12 cellular contexts compared by ENCODE assay signal in genomic region chr2:45892236-45892701, GRCh38.
A peak's percentile ranks its signal among the peaks of the same experiment; 100 is the strongest.
DNase-seq lines count a peak whose midpoint lies in the region; FAIRE-seq and TF ChIP-seq lines count a peak whose summit lies in the region.
"Had no signal": no experiment of that assay in that cellular context is flagged by ENCODE, and none has a peak within 500 bp of the region (broad histone marks: within the 10 kb centered on the region; RNA-seq: fewer than 3 reads in every experiment).

No MANE protein-coding gene starts in this region.

- H3K4me3 ChIP-seq in ACC112 (ENCODE audit: low read depth, low read length), result peak overlapping the region; percentile 47
- H3K4me3 ChIP-seq in fibroblast of pulmonary artery (replicated peaks; ENCODE audit: low read depth, low read length), result no peak overlapping the region
- H3K4me3 ChIP-seq in Caco-2 (ENCODE audit: low read depth, low read length), result no peak overlapping the region
- H3K4me3 ChIP-seq: GM23248 had no signal

- H3K4me1 ChIP-seq in ACC112 (ENCODE audit: control insufficient read depth, insufficient read depth, low read length, unreplicated experiment) (peaks cover 28% of the 10 kb centered on the region), Caco-2 (no peaks in the 10 kb centered on the region)

- POLR2A ChIA-PET in Caco-2 (lab: Charles Lee), result no interaction called here

- no peak for TF ChIP-seq POLR2A in H54 (IDR thresholded peaks at IDR 0.05; ENCODE audit: low read depth, low read length)

- H3K27ac ChIP-seq in ACC112 (ENCODE audit: low read depth, low read length), result no peak overlapping the region
- H3K27ac ChIP-seq: GM23248 had no signal

- H3K36me3 Mint-ChIP-seq in Caco-2 (ENCODE audit: insufficient read depth, unreplicated experiment), result no peaks in the 10 kb centered on the region

- H3K27me3 Mint-ChIP-seq in Caco-2 (ENCODE audit: insufficient read depth, unreplicated experiment), result no peaks in the 10 kb centered on the region

- no peaks in the 10 kb centered on the region for H3K9me3 Mint-ChIP-seq in Caco-2 (ENCODE audit: unreplicated experiment)

- H2AFZ ChIP-seq in ACC112 (ENCODE audit: low read length, unreplicated experiment), result no peak overlapping the region
- H2AFZ ChIP-seq: GM23248 had no signal

- no peak overlapping the region for H3K27ac Mint-ChIP-seq in Caco-2 (ENCODE audit: unreplicated experiment)

- no TSS peak for BruUV-seq in Caco-2 (replicated peaks; lab: Mats Ljungman, UMichigan)

- intact Hi-C loops in Caco-2 (cut with micrococcal nuclease; ENCODE audit: unreplicated experiment), result no loop called here

- no peaks in the 10 kb centered on the region for H3K79me2 ChIP-seq in ACC112 (ENCODE audit: control insufficient read depth, insufficient read depth, low read length, unreplicated experiment)

- no peaks in the 10 kb centered on the region for H3K27me3 ChIP-seq in ACC112 (ENCODE audit: insufficient read depth, low read length)
- no peaks in the 10 kb centered on the region for H3K27me3 ChIP-seq in Caco-2 (replicated peaks; ENCODE audit: control insufficient read depth, insufficient read depth, low read length)
- H3K27me3 ChIP-seq: BE2C had no signal

- H3K4me3 Mint-ChIP-seq in Caco-2 (ENCODE audit: unreplicated experiment), result no peak overlapping the region

- no peaks in the 10 kb centered on the region for H3K36me3 ChIP-seq in ACC112 (ENCODE audit: insufficient read depth, low read length)
- H3K36me3 ChIP-seq in Caco-2 (ENCODE audit: control insufficient read depth, insufficient read depth, low read length), result no peaks in the 10 kb centered on the region
- H3K36me3 ChIP-seq: BE2C had no signal

- H3K4me1 Mint-ChIP-seq in Caco-2 (ENCODE audit: low read depth, unreplicated experiment), result peaks cover 5% of the 10 kb centered on the region

- TF ChIP-seq CTCF in fibroblast of pulmonary artery (IDR thresholded peaks at IDR 0.05; ENCODE audit: low read length, missing control alignments), result no peak
- TF ChIP-seq CTCF in Caco-2 (IDR thresholded peaks at IDR 0.05; ENCODE audit: insufficient read depth in 1 of 2, low read depth in 1 of 2, low read length in 1 of 2, severe bottlenecking in 1 of 2, unreplicated experiment in 1 of 2), result no peak

- no peaks in the 10 kb centered on the region for H3K9me3 ChIP-seq in Caco-2
- H3K9me3 ChIP-seq: BE2C had no signal

- DNase-seq in GDM1 (lab: John Stamatoyannopoulos, UW) (peak; percentile 62), NCI-H2171 treated with DMSO at 0.1 percent for 48 hours (lab: John Stamatoyannopoulos, UW) (peak; percentile 93), fibroblast of pulmonary artery (ENCODE audit: low read depth) (peak; percentile 38), T-helper 9 cell (no peak), Caco-2 (no peak), Ammon's horn (ENCODE audit: low spot score) (no peak), H54 (ENCODE audit: insufficient read length, low spot score) (no peak)
- DNase-seq: BE2C; effector memory CD4-positive, alpha-beta T cell; T1000 had no signal

- no peak for FAIRE-seq in H54 (lab: Jason Lieb, UNC)

- CTCF ChIA-PET in Caco-2 (lab: Charles Lee), result no interaction called here

Comparison
In these comparisons a context has a peak if more than half of its experiments do, and no peak if none do; other contexts are left out.
1. DNase-seq: peak in GDM1 (single experiment), NCI-H2171 treated with DMSO at 0.1 percent for 48 hours (single experiment) and fibroblast of pulmonary artery (single experiment); none in T-helper 9 cell (single experiment), Caco-2 (0 of 2), Ammon's horn (single experiment) and H54 (single experiment).